ENCODE assay signal across 14 cellular contexts in genomic region chr16:70809392-70810060, GRCh38. TPM values are rescaled to one million over a fixed set of nuclear protein-coding genes. Genes with fewer than 3 reads are reported as not detected.
DNase-seq lines count a peak whose midpoint lies in the region; ATAC-seq and TF ChIP-seq lines count a peak whose summit lies in the region.
"Had no signal": no experiment of that assay in that cellular context is flagged by ENCODE, and none has a peak within 500 bp of the region (broad histone marks: within the 10 kb centered on the region; RNA-seq: fewer than 3 reads in every experiment).

No MANE protein-coding gene starts in this region.

- H3K4me3 ChIP-seq in BE2C (ENCODE audit: low read depth, low read length), result no peak overlapping the region
- H3K4me3 ChIP-seq: coronary artery, skin epidermis had no signal

- DNase-seq in Ammon's horn (ENCODE audit: low spot score), result no peak
- no peak for DNase-seq in BE2C
- no peak for DNase-seq in SK-N-DZ (ENCODE audit: low spot score)
- DNase-seq: amygdala, GOT3, NCI-H1930, substantia nigra had no signal

- no peaks in the 10 kb centered on the region for H3K4me1 ChIP-seq in BE2C

- peaks cover 25% of the 10 kb centered on the region for H3K27me3 ChIP-seq in BE2C

- peak overlapping the region; percentile 10; the same call in 1 of the 2 replicates for H3K27ac ChIP-seq in VCaP
- H3K27ac ChIP-seq: coronary artery, skin epidermis had no signal

- H3K36me3 ChIP-seq in BE2C, result no peaks in the 10 kb centered on the region

- H3K9me3 ChIP-seq in BE2C, result no peaks in the 10 kb centered on the region

- TF ChIP-seq CTCF in VCaP (conservative IDR thresholded peaks at IDR 0.05) (no peak), BE2C (IDR thresholded peaks at IDR 0.05; ENCODE audit: low read depth, low read length) (no peak)

- ATAC-seq in GM18498 (IDR thresholded peaks at IDR 0.05; ENCODE audit: unreplicated experiment) (peak; percentile 74), GM19023 (IDR thresholded peaks at IDR 0.05; ENCODE audit: unreplicated experiment) (peak; percentile 60), HG03354 (IDR thresholded peaks at IDR 0.05; ENCODE audit: poor library complexity, severe bottlenecking, unreplicated experiment) (peak; percentile 59)
- ATAC-seq: CD8-positive, alpha-beta T cell had no signal

RNA-seq across cellular contexts. Expression of gene VAC14, which starts 8.6 kb away (rescaled TPM):
- polyA plus RNA-seq in BE2C (2012; ENCODE audit: insufficient read depth, insufficient read length, low read depth), result 24.1 TPM
- polyA plus RNA-seq in SK-N-DZ (2014; cell fraction: cytosol; rRNA removed), result 35.9 and 36.3 TPM in 2 replicates
- 35.0 and 40.4 TPM in 2 replicates for polyA plus RNA-seq in SK-N-DZ (2014; cell fraction: nucleus; rRNA removed)
